In the genomic region with DNA sequence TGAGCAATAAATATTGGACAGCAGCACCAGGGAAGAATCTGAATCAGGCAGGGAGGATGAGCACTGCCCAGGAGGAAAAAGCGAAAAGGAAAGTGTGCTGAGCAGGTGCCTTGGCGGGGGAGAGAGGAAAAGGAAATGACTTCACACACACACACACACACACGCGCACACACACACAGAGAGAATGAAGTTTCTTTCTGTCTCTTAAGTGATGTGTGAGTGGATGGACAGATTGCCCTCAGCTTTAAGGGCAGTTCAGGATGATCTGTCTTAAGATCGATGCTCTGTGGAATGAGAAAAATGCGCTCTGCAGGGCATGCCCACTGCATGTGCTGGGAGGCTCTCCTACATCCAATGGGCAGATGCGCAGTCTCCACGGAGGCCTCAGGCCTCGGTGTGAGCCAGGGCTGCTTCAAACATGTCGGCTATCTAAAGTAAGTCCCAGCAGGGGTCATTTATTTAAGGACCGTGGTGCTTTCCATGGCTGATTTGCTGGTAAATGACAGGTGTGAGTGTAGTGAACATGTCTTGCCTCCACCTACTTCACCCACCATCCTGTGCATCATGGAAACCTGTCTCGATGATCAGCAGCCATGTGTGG, we compare ENCODE assay signal across 8 cellular contexts. TPM values are rescaled to one million over a fixed set of nuclear protein-coding genes. Genes with fewer than 3 reads are reported as not detected.
DNase-seq lines count a peak whose midpoint lies in the region; ATAC-seq and TF ChIP-seq lines count a peak whose summit lies in the region.

No MANE protein-coding gene starts in this region.

- peak; percentile 41 for ATAC-seq in GM21528 (IDR thresholded peaks at IDR 0.05; ENCODE audit: low FRiP score, unreplicated experiment)
- ATAC-seq in right cardiac atrium: peak; percentile 49 to 60

- DNase-seq in LNCaP clone FGC (ENCODE audit: low read depth) (peak; percentile 58), right cardiac atrium (peak; percentile 43 to 72 (median 69)), posterior vena cava (ENCODE audit: low spot score) (peak; percentile 81), T1000 (lab: John Stamatoyannopoulos, UW) (no peak)

- H3K36me3 ChIP-seq in DOHH2 (ENCODE audit: control insufficient read depth, low read length): peaks cover 12% of the 10 kb centered on the region
- H3K36me3 ChIP-seq in SU-DHL-6 (ENCODE audit: low read length): no peaks in the 10 kb centered on the region

- H3K4me2 ChIP-seq in DOHH2 (ENCODE audit: low read length) (peak overlapping the region; percentile 98), SU-DHL-6 (ENCODE audit: low read depth, low read length, poor library complexity, severe bottlenecking) (peak overlapping the region; percentile 96)

- H3K9me2 ChIP-seq in DOHH2 (replicated peaks; ENCODE audit: control insufficient read depth, low read length) (no peaks in the 10 kb centered on the region), SU-DHL-6 (replicated peaks; ENCODE audit: insufficient read depth, low read length) (no peaks in the 10 kb centered on the region)

- H3K27me3 ChIP-seq in DOHH2 (ENCODE audit: control insufficient read depth, low read length) (no peaks in the 10 kb centered on the region), SU-DHL-6 (ENCODE audit: low read length) (no peaks in the 10 kb centered on the region), right cardiac atrium (ENCODE audit: control insufficient read depth, insufficient read depth) (no peaks in the 10 kb centered on the region)

- no peak for TF ChIP-seq CTCF in DOHH2 (IDR thresholded peaks at IDR 0.05; ENCODE audit: low read depth, low read length, poor library complexity, severe bottlenecking)
- TF ChIP-seq CTCF in LNCaP clone FGC (IDR thresholded peaks at IDR 0.05; ENCODE audit: control insufficient read depth, extremely low read depth, insufficient read depth): no peak
- TF ChIP-seq CTCF in SU-DHL-6 (IDR thresholded peaks at IDR 0.05; ENCODE audit: insufficient read depth, low read length, poor library complexity, severe bottlenecking): no peak

- intact Hi-C loops in right cardiac atrium (cut with DNase I) (no loop called here), posterior vena cava (cut with DNase I) (no loop called here)

- H3K9me3 ChIP-seq in DOHH2 (ENCODE audit: control insufficient read depth, insufficient read depth, low read length) (no peaks in the 10 kb centered on the region), SU-DHL-6 (ENCODE audit: insufficient read depth, low read length) (no peaks in the 10 kb centered on the region), right cardiac atrium (ENCODE audit: control insufficient read depth, low read length) (no peaks in the 10 kb centered on the region)

- H3F3A ChIP-seq in DOHH2 (ENCODE audit: control insufficient read depth, insufficient read depth) (peaks cover 15% of the 10 kb centered on the region), SU-DHL-6 (ENCODE audit: insufficient read depth) (peaks cover 36% of the 10 kb centered on the region)

- H3K79me2 ChIP-seq in DOHH2 (ENCODE audit: control insufficient read depth, low read length) (peaks cover 38% of the 10 kb centered on the region), SU-DHL-6 (ENCODE audit: insufficient read depth, low read length) (peaks cover 22% of the 10 kb centered on the region)

- peak overlapping the region; percentile 76 for H3K9ac ChIP-seq in SU-DHL-6 (ENCODE audit: low read length)

- 19% methylated on average over 12 of the region's 12 CpGs for WGBS in right cardiac atrium

- peaks cover 29% of the 10 kb centered on the region for H3K4me1 ChIP-seq in DOHH2 (ENCODE audit: control insufficient read depth, low read length)
- H3K4me1 ChIP-seq in right cardiac atrium (ENCODE audit: control insufficient read depth, insufficient read depth, low read length): peaks cover 6% of the 10 kb centered on the region

- peak overlapping the region; percentile 87 for H3K27ac ChIP-seq in DOHH2 (ENCODE audit: low read depth, low read length)
- peak overlapping the region; percentile 99 for H3K27ac ChIP-seq in SU-DHL-6 (ENCODE audit: low read depth, low read length)
- H3K27ac ChIP-seq in angular gyrus (ENCODE audit: low read depth, low read length): peak overlapping the region; percentile 97
- H3K27ac ChIP-seq in right cardiac atrium (ENCODE audit: low read length): peak overlapping the region; percentile 73

- H2AFZ ChIP-seq in SU-DHL-6 (ENCODE audit: low read depth, low read length, severe bottlenecking): peak overlapping the region; percentile 62

- H4K20me1 ChIP-seq in DOHH2 (ENCODE audit: control insufficient read depth, insufficient read depth, low read depth, low read length): no peaks in the 10 kb centered on the region
- H4K20me1 ChIP-seq in SU-DHL-6 (ENCODE audit: low read depth, low read length): no peaks in the 10 kb centered on the region

- H3K4me3 ChIP-seq in DOHH2 (ENCODE audit: low read length) (peak overlapping the region; percentile 93), LNCaP clone FGC (ENCODE audit: low read depth, low read length) (peak overlapping the region; percentile 89), SU-DHL-6 (ENCODE audit: insufficient read depth, low read length, poor library complexity, severe bottlenecking) (peak overlapping the region; percentile 78), right cardiac atrium (ENCODE audit: low read length) (peak overlapping the region; percentile 69)

RNA-seq across cellular contexts. Expression of a gene that starts 2.5 kb away (rescaled TPM):
- total RNA-seq in right cardiac atrium: 10 to 100 TPM; 36.7 to 44.8 (median 38.1) TPM
- polyA plus RNA-seq in right cardiac atrium: 16.8 TPM
- 10 to 100 TPM; 13.6 to 18.1 TPM for total RNA-seq in posterior vena cava
